8 cellular contexts compared by ENCODE assay signal in genomic region chr14:100241279-100241678, GRCh38. TPM values are rescaled to one million over a fixed set of nuclear protein-coding genes. Genes with fewer than 3 reads are reported as not detected.
A peak's percentile ranks its signal among the peaks of the same experiment; 100 is the strongest.
DNase-seq lines count a peak whose midpoint lies in the region; ATAC-seq and TF ChIP-seq lines count a peak whose summit lies in the region.

No MANE protein-coding gene starts in this region.

- H3K4me3 Mint-ChIP-seq in Caco-2 (ENCODE audit: unreplicated experiment) (peak overlapping the region; percentile 84), endodermal cell (peak overlapping the region; percentile 81), osteocyte (ENCODE audit: unreplicated experiment) (peak overlapping the region; percentile 84)

- intact Hi-C loops in Caco-2 (cut with micrococcal nuclease; ENCODE audit: unreplicated experiment) = loop anchor here (2.0 kb wide), 1 partner anchor 136 kb away; the partner anchor contains the start of gene WDR25

- H3K4me3 ChIP-seq in Caco-2 (ENCODE audit: low read depth, low read length) = peak overlapping the region; percentile 54
- peak overlapping the region; percentile 93 for H3K4me3 ChIP-seq in OCI-LY3 (ENCODE audit: low read length)
- peak overlapping the region; percentile 92 for H3K4me3 ChIP-seq in endodermal cell (ENCODE audit: low read length)

- POLR2A ChIA-PET in Caco-2 (lab: Charles Lee) = interaction anchor here (0.6 kb wide), 1 partner anchor 9 kb away, joined by 8 read pairs; no protein-coding TSS in a partner anchor

- BruUV-seq in Caco-2 (replicated peaks; lab: Mats Ljungman, UMichigan) = no TSS peak

- H3K27ac Mint-ChIP-seq in Caco-2 (ENCODE audit: unreplicated experiment) (peak overlapping the region; percentile 90), endodermal cell (peak overlapping the region; percentile 72), osteocyte (ENCODE audit: unreplicated experiment) (peak overlapping the region; percentile 82)

- no peaks in the 10 kb centered on the region for H3K27me3 Mint-ChIP-seq in Caco-2 (ENCODE audit: insufficient read depth, unreplicated experiment)
- no peaks in the 10 kb centered on the region for H3K27me3 Mint-ChIP-seq in endodermal cell (ENCODE audit: insufficient read depth)
- no peaks in the 10 kb centered on the region for H3K27me3 Mint-ChIP-seq in osteocyte (ENCODE audit: unreplicated experiment)

- peaks cover 40% of the 10 kb centered on the region for H3K36me3 Mint-ChIP-seq in Caco-2 (ENCODE audit: insufficient read depth, unreplicated experiment)
- peaks cover 23% of the 10 kb centered on the region for H3K36me3 Mint-ChIP-seq in endodermal cell (ENCODE audit: low read depth)
- no peaks in the 10 kb centered on the region for H3K36me3 Mint-ChIP-seq in osteocyte (ENCODE audit: unreplicated experiment)

- no peak for DNase-seq in Caco-2
- DNase-seq in endodermal cell = no peak
- no peak for DNase-seq in osteocyte (ENCODE audit: extremely low spot score, unreplicated experiment)
- no peak for DNase-seq in SHP77 treated with DMSO at 0.1 percent for 48 hours (lab: John Stamatoyannopoulos, UW)
- DNase-seq in NCI-H1930 (lab: John Stamatoyannopoulos, UW) = no peak

- whole genome bisulfite sequencing in endodermal cell (ENCODE audit: insufficient coverage in 1 of 2, insufficient read length in 1 of 2), 2 experiments = 77 to 87% methylated on average over 3 of the region's 3 CpGs

- H3K79me2 ChIP-seq in OCI-LY3 (ENCODE audit: low read length) = peaks cover 93% of the 10 kb centered on the region

- H3K4me2 ChIP-seq in OCI-LY3 (ENCODE audit: low read length) = peak overlapping the region; percentile 80

- ATAC-seq in HG03045 (IDR thresholded peaks at IDR 0.05; ENCODE audit: unreplicated experiment) (no peak), HG03432 (IDR thresholded peaks at IDR 0.05; ENCODE audit: unreplicated experiment) (no peak)

- H3K9me3 Mint-ChIP-seq in Caco-2 (ENCODE audit: unreplicated experiment) (no peaks in the 10 kb centered on the region), endodermal cell (peaks cover 2% of the 10 kb centered on the region), osteocyte (ENCODE audit: unreplicated experiment) (no peaks in the 10 kb centered on the region)

- H3K4me1 Mint-ChIP-seq in Caco-2 (ENCODE audit: low read depth, unreplicated experiment) = peaks cover 11% of the 10 kb centered on the region
- H3K4me1 Mint-ChIP-seq in endodermal cell = peaks cover 32% of the 10 kb centered on the region
- H3K4me1 Mint-ChIP-seq in osteocyte (ENCODE audit: unreplicated experiment) = peaks cover 54% of the 10 kb centered on the region

- CTCF ChIA-PET in Caco-2 (lab: Charles Lee) = interaction anchor here (0.7 to 1.1 kb wide), 3 partner anchors 19 to 44 kb away, joined by 3 read pairs; no protein-coding TSS in a partner anchor

- H3K9me3 ChIP-seq in Caco-2 = no peaks in the 10 kb centered on the region
- H3K9me3 ChIP-seq in OCI-LY3 (ENCODE audit: insufficient read depth, low read length) = no peaks in the 10 kb centered on the region
- no peaks in the 10 kb centered on the region for H3K9me3 ChIP-seq in endodermal cell (ENCODE audit: control insufficient read depth, low read length)

- H3K27me3 ChIP-seq in Caco-2 (replicated peaks; ENCODE audit: control insufficient read depth, insufficient read depth, low read length) (no peaks in the 10 kb centered on the region), OCI-LY3 (ENCODE audit: low read depth, low read length) (no peaks in the 10 kb centered on the region), endodermal cell (ENCODE audit: control insufficient read depth, insufficient read depth, low read length, poor library complexity, severe bottlenecking) (no peaks in the 10 kb centered on the region)

- no peak overlapping the region for H2AFZ ChIP-seq in OCI-LY3 (ENCODE audit: low read depth, low read length)

- TF ChIP-seq CTCF in Caco-2 (IDR thresholded peaks at IDR 0.05; ENCODE audit: insufficient read depth in 1 of 2, low read depth in 1 of 2, low read length in 1 of 2, severe bottlenecking in 1 of 2, unreplicated experiment in 1 of 2) = no peak
- no peak for TF ChIP-seq CTCF in OCI-LY3 (IDR thresholded peaks at IDR 0.05; ENCODE audit: low read depth, low read length)
- no peak for TF ChIP-seq CTCF in endodermal cell (conservative IDR thresholded peaks at IDR 0.05)
- no peak for TF ChIP-seq CTCF in osteocyte (IDR thresholded peaks at IDR 0.05)

- H3K9ac ChIP-seq in OCI-LY3 (ENCODE audit: low read length) (peak overlapping the region; percentile 71), endodermal cell (ENCODE audit: extremely low read depth, low read length, poor library complexity, severe bottlenecking) (peak overlapping the region; percentile 61)

- H3K36me3 ChIP-seq in Caco-2 (ENCODE audit: control insufficient read depth, insufficient read depth, low read length) (no peaks in the 10 kb centered on the region; the same call in 1 of the 2 replicates), OCI-LY3 (replicated peaks; ENCODE audit: low read depth, low read length) (peaks cover 29% of the 10 kb centered on the region), endodermal cell (ENCODE audit: control insufficient read depth, insufficient read depth, low read length) (peaks cover 23% of the 10 kb centered on the region)

- peaks cover 60% of the 10 kb centered on the region for H4K20me1 ChIP-seq in OCI-LY3 (ENCODE audit: insufficient read depth, low read length)

- H3K27ac ChIP-seq in OCI-LY3 (ENCODE audit: low read length) (peak overlapping the region; percentile 59), endodermal cell (ENCODE audit: low read depth, low read length) (no peak overlapping the region)

- H3K4me1 ChIP-seq in Caco-2 (peaks cover 15% of the 10 kb centered on the region; the same call in 1 of the 2 replicates), OCI-LY3 (ENCODE audit: low read length) (peaks cover 58% of the 10 kb centered on the region), endodermal cell (ENCODE audit: control insufficient read depth, insufficient read depth, low read length) (peaks cover 4% of the 10 kb centered on the region)

RNA-seq across cellular contexts. Expression of gene YY1, which starts 2.3 kb away (rescaled TPM):
- total RNA-seq in Caco-2 (2022) = 91.0 and 94.1 TPM in 2 replicates
- total RNA-seq in endodermal cell = 100 to 1,000 TPM in 1 of 2 donors, 10 to 100 TPM in 1; 94.8 to 103 TPM
- polyA plus RNA-seq in endodermal cell (2013, experiment 1 of 2) = 84.2 TPM
- polyA plus RNA-seq in endodermal cell (2013, experiment 2 of 2) = 82.6 TPM
- 70.0 and 77.2 TPM in 2 replicates for total RNA-seq in osteocyte
